In genomic region chr16:71923941-71924690, GRCh38 we compare ENCODE assay signal across 18 cellular contexts. TPM values are rescaled to one million over a fixed set of nuclear protein-coding genes. Genes with fewer than 3 reads are reported as not detected.
DNase-seq lines count a peak whose midpoint lies in the region; ATAC-seq and TF ChIP-seq lines count a peak whose summit lies in the region.
"Had no signal": no experiment of that assay in that cellular context is flagged by ENCODE, and none has a peak within 500 bp of the region (broad histone marks: within the 10 kb centered on the region; RNA-seq: fewer than 3 reads in every experiment).

No MANE protein-coding gene starts in this region.

- no peak for TF ChIP-seq CTCF in HFFc6 (IDR thresholded peaks at IDR 0.05)
- no peak for TF ChIP-seq CTCF in astrocyte of the spinal cord (IDR thresholded peaks at IDR 0.05; ENCODE audit: low read depth, low read length)
- TF ChIP-seq CTCF in tibial nerve (IDR thresholded peaks at IDR 0.05), result no peak
- TF ChIP-seq CTCF in CD14-positive monocyte (IDR thresholded peaks at IDR 0.05), result no peak

- TF ChIP-seq EP300 in tibial nerve (IDR thresholded peaks at IDR 0.05), result no peak

- POLR2A ChIA-PET in activated CD4-positive, alpha-beta T cell treated with anti-CD3 and anti-CD28 coated beads for 36 hours (lab: Charles Lee), result interaction anchor here (0.6 kb wide), 1 partner anchor 142 kb away, joined by 7 read pairs; no protein-coding TSS in a partner anchor
- POLR2A ChIA-PET in activated CD4-positive, alpha-beta T cell treated with anti-CD3 and anti-CD28 coated beads, Interleukin-2, amount 10 ng/mL, durations not matched to agents 7 days and 5 days (lab: Charles Lee), result no interaction called here

- H3K27ac ChIP-seq in tibial nerve, result peak overlapping the region in 1 of 4 donors; percentile 1

- peaks cover 70% of the 10 kb centered on the region for H3K36me3 Mint-ChIP-seq in activated CD4-positive, alpha-beta T cell treated with anti-CD3 and anti-CD28 coated beads for 36 hours (ENCODE audit: low read depth)
- H3K36me3 Mint-ChIP-seq in activated CD4-positive, alpha-beta T cell treated with anti-CD3 and anti-CD28 coated beads, Interleukin-2, amount 10 ng/mL, durations not matched to agents 7 days and 5 days (ENCODE audit: low read depth), result peaks cover 71% of the 10 kb centered on the region
- H3K36me3 Mint-ChIP-seq in HFFc6 (ENCODE audit: low read depth) (peaks cover 62% of the 10 kb centered on the region), CD14-positive monocyte (peaks cover 84 to 96% of the 10 kb centered on the region in 2 donors)

- no peak for DNase-seq in activated CD4-positive, alpha-beta T cell treated with anti-CD3 and anti-CD28 coated beads for 36 hours
- no peak for DNase-seq in activated CD4-positive, alpha-beta T cell treated with anti-CD3 and anti-CD28 coated beads, Interleukin-2, amount 10 ng/mL, durations not matched to agents 7 days and 5 days
- DNase-seq in HFFc6, result peak; percentile 22
- DNase-seq in astrocyte of the spinal cord (ENCODE audit: low read depth, low spot score), result peak; percentile 48
- DNase-seq in left colon, result no peak
- DNase-seq in tibial nerve (ENCODE audit: low spot score in 2 of 2), result no peak
- no peak for DNase-seq in SHP77 treated with DMSO at 0.1 percent for 48 hours (lab: John Stamatoyannopoulos, UW)
- no peak for DNase-seq in CD14-positive monocyte (ENCODE audit: low spot score)
- DNase-seq: activated CD4-positive, alpha-beta T cell treated with anti-CD3 and anti-CD28 coated beads for 1 hour; activated naive CD8-positive, alpha-beta T cell treated with anti-CD3 and anti-CD28 coated beads, Interleukin-2, amount 50 U/mL, for 24 hours; activated T-cell treated with anti-CD3 and anti-CD28 coated beads, Interleukin-2, amount 50 U/mL, for 1 hour; cortex of kidney; hippocampal formation; NCI-H82; RPMI8226 had no signal

- peaks cover 3% of the 10 kb centered on the region for H3K4me1 Mint-ChIP-seq in activated CD4-positive, alpha-beta T cell treated with anti-CD3 and anti-CD28 coated beads for 36 hours
- peaks cover 17% of the 10 kb centered on the region for H3K4me1 Mint-ChIP-seq in activated CD4-positive, alpha-beta T cell treated with anti-CD3 and anti-CD28 coated beads, Interleukin-2, amount 10 ng/mL, durations not matched to agents 7 days and 5 days
- peaks cover 63% of the 10 kb centered on the region for H3K4me1 Mint-ChIP-seq in HFFc6 (ENCODE audit: low read depth)
- H3K4me1 Mint-ChIP-seq in CD14-positive monocyte, result peaks cover 3% of the 10 kb centered on the region
- H3K4me1 Mint-ChIP-seq: GM23338 had no signal

- ATAC-seq in activated CD4-positive, alpha-beta T cell treated with anti-CD3 and anti-CD28 coated beads for 36 hours, result no peak
- ATAC-seq in left colon, result peak; percentile 3
- ATAC-seq: activated naive CD8-positive, alpha-beta T cell treated with anti-CD3 and anti-CD28 coated beads, Interleukin-2, amount 50 U/mL, for 24 hours; GM23338 had no signal

- H3K27me3 ChIP-seq in tibial nerve, result no peaks in the 10 kb centered on the region

- H3K9me3 Mint-ChIP-seq in activated CD4-positive, alpha-beta T cell treated with anti-CD3 and anti-CD28 coated beads for 36 hours (ENCODE audit: low read depth), result no peaks in the 10 kb centered on the region
- no peaks in the 10 kb centered on the region for H3K9me3 Mint-ChIP-seq in activated CD4-positive, alpha-beta T cell treated with anti-CD3 and anti-CD28 coated beads, Interleukin-2, amount 10 ng/mL, durations not matched to agents 7 days and 5 days
- H3K9me3 Mint-ChIP-seq in HFFc6, result peaks cover 3% of the 10 kb centered on the region; the same call in 1 of the 2 replicates
- peaks cover 0 to 9% (median 8%) of the 10 kb centered on the region in 7 donors for H3K9me3 Mint-ChIP-seq in CD14-positive monocyte
- H3K9me3 Mint-ChIP-seq: activated naive CD8-positive, alpha-beta T cell treated with anti-CD3 and anti-CD28 coated beads, Interleukin-2, amount 50 U/mL, for 24 hours; GM23338; type B pancreatic cell had no signal

- no peaks in the 10 kb centered on the region for H3K27me3 Mint-ChIP-seq in activated CD4-positive, alpha-beta T cell treated with anti-CD3 and anti-CD28 coated beads for 36 hours
- no peaks in the 10 kb centered on the region for H3K27me3 Mint-ChIP-seq in activated CD4-positive, alpha-beta T cell treated with anti-CD3 and anti-CD28 coated beads, Interleukin-2, amount 10 ng/mL, durations not matched to agents 7 days and 5 days
- H3K27me3 Mint-ChIP-seq in HFFc6 (ENCODE audit: insufficient read depth) (no peaks in the 10 kb centered on the region; the same call in 1 of the 2 replicates), CD14-positive monocyte (ENCODE audit: low read depth in 3 of 3) (peaks cover 0 to 1% (median 0%) of the 10 kb centered on the region in 3 donors)
- H3K27me3 Mint-ChIP-seq: activated naive CD8-positive, alpha-beta T cell treated with anti-CD3 and anti-CD28 coated beads, Interleukin-2, amount 50 U/mL, for 24 hours; type B pancreatic cell had no signal

- no peak for TF ChIP-seq POLR2A in tibial nerve (IDR thresholded peaks at IDR 0.05)

- 87 to 88% methylated on average over 10 of the region's 10 CpGs for WGBS in tibial nerve, 2 donors

- intact Hi-C loops in activated CD4-positive, alpha-beta T cell treated with anti-CD3 and anti-CD28 coated beads for 36 hours (cut with DNase I, micrococcal nuclease), result no loop called here
- intact Hi-C loops in left colon (cut with DNase I, micrococcal nuclease) (no loop called here), CD14-positive monocyte (cut with micrococcal nuclease) (no loop called here)

- H3K4me3 ChIP-seq in astrocyte of the spinal cord (ENCODE audit: low read depth, low read length), result no peak overlapping the region
- no peak overlapping the region for H3K4me3 ChIP-seq in tibial nerve
- H3K4me3 ChIP-seq: GM23338, smooth muscle cell had no signal

- peaks cover 0 to 51% (median 0%) of the 10 kb centered on the region in 4 donors for H3K4me1 ChIP-seq in tibial nerve

- no peak overlapping the region for H3K4me3 Mint-ChIP-seq in activated CD4-positive, alpha-beta T cell treated with anti-CD3 and anti-CD28 coated beads for 36 hours
- no peak overlapping the region for H3K4me3 Mint-ChIP-seq in activated CD4-positive, alpha-beta T cell treated with anti-CD3 and anti-CD28 coated beads, Interleukin-2, amount 10 ng/mL, durations not matched to agents 7 days and 5 days
- H3K4me3 Mint-ChIP-seq in HFFc6 (peak overlapping the region; percentile 4; the same call in 1 of the 2 replicates), CD14-positive monocyte (no peak overlapping the region)
- H3K4me3 Mint-ChIP-seq: activated naive CD8-positive, alpha-beta T cell treated with anti-CD3 and anti-CD28 coated beads, Interleukin-2, amount 50 U/mL, for 24 hours; GM23338; type B pancreatic cell had no signal

- H3K36me3 ChIP-seq in tibial nerve, result peaks cover under 1 to 100% (median 42%) of the 10 kb centered on the region in 3 donors

- H3K27ac Mint-ChIP-seq in activated CD4-positive, alpha-beta T cell treated with anti-CD3 and anti-CD28 coated beads for 36 hours, result peak overlapping the region; percentile 35
- H3K27ac Mint-ChIP-seq in activated CD4-positive, alpha-beta T cell treated with anti-CD3 and anti-CD28 coated beads, Interleukin-2, amount 10 ng/mL, durations not matched to agents 7 days and 5 days, result no peak overlapping the region
- H3K27ac Mint-ChIP-seq in HFFc6 (peak overlapping the region; percentile 54), CD14-positive monocyte (peak overlapping the region in 2 of 7 donors; percentile 6 to 7)
- H3K27ac Mint-ChIP-seq: activated naive CD8-positive, alpha-beta T cell treated with anti-CD3 and anti-CD28 coated beads, Interleukin-2, amount 50 U/mL, for 24 hours; GM23338; type B pancreatic cell had no signal

- CTCF ChIA-PET in activated CD4-positive, alpha-beta T cell treated with anti-CD3 and anti-CD28 coated beads for 36 hours (lab: Charles Lee), result interaction anchor here (0.7 to 1.2 kb wide), 2 partner anchors 37 to 173 kb away, joined by 3 read pairs; no protein-coding TSS in a partner anchor
- CTCF ChIA-PET in activated CD4-positive, alpha-beta T cell treated with anti-CD3 and anti-CD28 coated beads, Interleukin-2, amount 10 ng/mL, durations not matched to agents 7 days and 5 days (lab: Charles Lee), result interaction anchor here (1.6 kb wide), 1 partner anchor 16 kb away, joined by 4 read pairs; no protein-coding TSS in a partner anchor

- H3K9me3 ChIP-seq in tibial nerve, result peaks cover 0 to 4% (median 0%) of the 10 kb centered on the region in 4 donors

- in situ Hi-C loops in astrocyte of the spinal cord (cut with HindIII; ENCODE audit: low sequenced_read_pairs), result no loop called here

RNA-seq across cellular contexts. Expression of gene IST1, which starts 28.8 kb away (rescaled TPM):
- total RNA-seq in activated CD4-positive, alpha-beta T cell treated with anti-CD3 and anti-CD28 coated beads for 36 hours, result 100 to 1,000 TPM; 170 to 179 TPM
- 100 to 1,000 TPM; 180 to 191 TPM for total RNA-seq in activated CD4-positive, alpha-beta T cell treated with anti-CD3 and anti-CD28 coated beads, Interleukin-2, amount 10 ng/mL, durations not matched to agents 7 days and 5 days
- total RNA-seq in HFFc6 (2021; fragmentation: NEBNext Ultra II Directional; extraction: Animal tissue kit (Norgen Biotek cat#: 25700)), result 100 to 1,000 TPM; 113 to 136 (median 125) TPM
- total RNA-seq in left colon, result 100 to 1,000 TPM; 200 to 250 TPM
- total RNA-seq in tibial nerve, result 100 to 1,000 TPM; 169 to 244 (median 204) TPM
- 100 to 1,000 TPM in 1 of 2 donors, 10 to 100 TPM in 1; 81.3 to 102 TPM for polyA plus RNA-seq in CD14-positive monocyte

RNA-seq across cellular contexts. Expression of gene ZNF821, which starts 40.1 kb away (rescaled TPM):
- 1 to 10 TPM; 6.0 to 7.7 TPM for total RNA-seq in activated CD4-positive, alpha-beta T cell treated with anti-CD3 and anti-CD28 coated beads for 36 hours
- total RNA-seq in activated CD4-positive, alpha-beta T cell treated with anti-CD3 and anti-CD28 coated beads, Interleukin-2, amount 10 ng/mL, durations not matched to agents 7 days and 5 days, result 1 to 10 TPM; 7.1 to 7.7 TPM
- 1 to 10 TPM; 4.1 to 6.2 (median 4.7) TPM for total RNA-seq in HFFc6 (2021; fragmentation: NEBNext Ultra II Directional; extraction: Animal tissue kit (Norgen Biotek cat#: 25700))
- total RNA-seq in left colon (10 to 100 TPM; 12.5 to 13.0 TPM), tibial nerve (10 to 100 TPM in 1 of 4 donors, 1 to 10 TPM in 3; 3.5 to 18.9 (median 4.3) TPM)
- polyA plus RNA-seq in CD14-positive monocyte, result 1 to 10 TPM; 3.1 to 4.9 TPM

Comparison
In these comparisons a context has a peak if more than half of its experiments do, and no peak if none do; other contexts are left out.
1. DNase-seq: peak in HFFc6 (single experiment) and astrocyte of the spinal cord (single experiment); none in activated CD4-positive, alpha-beta T cell treated with anti-CD3 and anti-CD28 coated beads for 36 hours (single experiment), activated CD4-positive, alpha-beta T cell treated with anti-CD3 and anti-CD28 coated beads, Interleukin-2, amount 10 ng/mL, durations not matched to agents 7 days and 5 days (single experiment), left colon (0 of 2), tibial nerve (0 of 2), SHP77 treated with DMSO at 0.1 percent for 48 hours (single experiment) and CD14-positive monocyte (single experiment).